25 cellular contexts compared by ENCODE assay signal in genomic region chr7:129797224-129797789, GRCh38.
DNase-seq lines count a peak whose midpoint lies in the region; ATAC-seq, FAIRE-seq and TF ChIP-seq lines count a peak whose summit lies in the region.
"Had no signal": no experiment of that assay in that cellular context is flagged by ENCODE, and none has a peak within 500 bp of the region (broad histone marks: within the 10 kb centered on the region; RNA-seq: fewer than 3 reads in every experiment).

No MANE protein-coding gene starts in this region.

- H3K4ac ChIP-seq in IMR-90 (ENCODE audit: low read depth, low read length): no peak overlapping the region

- no peak for ATAC-seq in IMR-90 (ENCODE audit: low read depth)
- ATAC-seq: activated CD4-positive, alpha-beta T cell treated with anti-CD3 and anti-CD28 coated beads for 36 hours; activated naive CD4-positive, alpha-beta T cell treated with anti-CD3 and anti-CD28 coated beads, Interleukin-2, amount 50 U/mL, for 72 hours; left ventricle myocardium superior; stimulated activated naive B cell treated with anti-CD40 and anti-IgM and Interleukin-4, amounts not matched to agents 10 μg/mL and 1 μg/mL and 100 μg/mL, for 72 hours had no signal

- DNase-seq in A673 (ENCODE audit: low spot score) (peak; percentile 33), IMR-90 (no peak), SK-N-DZ (ENCODE audit: low spot score) (peak; percentile 57), kidney (peak; percentile 16), brain microvascular endothelial cell (no peak), NOMO-1 treated with dmso at 0.1 percent for 144 hours (lab: John Stamatoyannopoulos, UW; ENCODE audit: unreplicated experiment) (no peak), dorsolateral prefrontal cortex (no peak)
- no peak for DNase-seq in activated T-cell treated with anti-CD3 and anti-CD28 coated beads, Interleukin-2, amount 50 U/mL, for 1 hour
- DNase-seq: activated CD4-positive, alpha-beta T cell treated with anti-CD3 and anti-CD28 coated beads for 36 hours; activated CD8-positive, alpha-beta memory T cell treated with anti-CD3 and anti-CD28 coated beads for 24 hours; activated T-cell treated with anti-CD3 and anti-CD28 coated beads for 4 hours; amygdala; CD4-positive, alpha-beta T cell; effector CD8-positive, alpha-beta T cell; islet precursor cell; naive B cell; NCI-H1417 treated with DMSO at 0.1 percent for 48 hours; PC-9; stimulated activated naive B cell treated with anti-CD40 and anti-IgM and Interleukin-4, amounts not matched to agents 10 μg/mL and 1 μg/mL and 100 μg/mL, for 72 hours; substantia nigra; trophoblast cell had no signal

- H3K27me3 ChIP-seq in A673 (replicated peaks; ENCODE audit: insufficient read depth, low read depth, low read length, poor library complexity) (no peaks in the 10 kb centered on the region), IMR-90 (ENCODE audit: control insufficient read depth, insufficient read depth, low read length) (peaks cover 25% of the 10 kb centered on the region; the same call in 1 of the 2 replicates), brain microvascular endothelial cell (replicated peaks) (peaks cover 2% of the 10 kb centered on the region), dorsolateral prefrontal cortex (peaks cover 0 to 10% (median 0%) of the 10 kb centered on the region in 45 donors)

- TF ChIP-seq POLR2A in IMR-90 (IDR thresholded peaks at IDR 0.05; ENCODE audit: low read depth, low read length): no peak

- H3K27ac ChIP-seq in A673 (ENCODE audit: low read depth, low read length, poor library complexity, severe bottlenecking) (no peak overlapping the region), IMR-90 (ENCODE audit: insufficient read depth, low read length) (no peak overlapping the region), kidney (ENCODE audit: low read depth in 2 of 2, low read length in 2 of 2) (no peak overlapping the region), brain microvascular endothelial cell (no peak overlapping the region), dorsolateral prefrontal cortex (no peak overlapping the region)
- H3K27ac ChIP-seq: epithelial cell of prostate, PC-9 had no signal

- H3K18ac ChIP-seq in IMR-90 (ENCODE audit: low read depth, low read length): no peak overlapping the region

- POLR2A ChIA-PET in A673 (lab: Charles Lee; ENCODE audit: low non-redundant PET): no interaction called here
- POLR2A ChIA-PET in IMR-90 (lab: Charles Lee; ENCODE audit: unreplicated experiment): no interaction called here

- no peaks in the 10 kb centered on the region for H4K20me1 ChIP-seq in IMR-90 (ENCODE audit: insufficient read depth, low read length)

- H4K91ac ChIP-seq in IMR-90 (ENCODE audit: insufficient read depth, low read depth, low read length): no peak overlapping the region

- peak overlapping the region; percentile 5 for H2AFZ ChIP-seq in IMR-90 (replicated peaks; ENCODE audit: low read length, poor library complexity)
- H2AFZ ChIP-seq: PC-9 had no signal

- H3K36me3 ChIP-seq in A673 (ENCODE audit: insufficient read depth, low read length, poor library complexity, severe bottlenecking) (no peaks in the 10 kb centered on the region), IMR-90 (ENCODE audit: control insufficient read depth, insufficient read depth, low read length) (no peaks in the 10 kb centered on the region), kidney (ENCODE audit: control insufficient read depth in 1 of 2, insufficient read depth in 2 of 2, low read length in 2 of 2) (no peaks in the 10 kb centered on the region), brain microvascular endothelial cell (replicated peaks) (no peaks in the 10 kb centered on the region)

- no TSS peak for BruUV-seq in A673 (replicated peaks; lab: Mats Ljungman, UMichigan)
- BruUV-seq in IMR-90 (replicated peaks; lab: Mats Ljungman, UMichigan): no TSS peak

- H2BK15ac ChIP-seq in IMR-90 (ENCODE audit: low read depth, low read length): no peak overlapping the region

- H3K23ac ChIP-seq in IMR-90 (ENCODE audit: low read depth, low read length): no peak overlapping the region

- no peak for TF ChIP-seq RAD21 in IMR-90 (IDR thresholded peaks at IDR 0.05; ENCODE audit: low read length)

- no peak overlapping the region for H2AK5ac ChIP-seq in IMR-90 (ENCODE audit: low read depth, low read length)

- no peak overlapping the region for H4K8ac ChIP-seq in IMR-90 (ENCODE audit: low read depth in 2 of 2, low read length in 2 of 2)

- TF ChIP-seq CTCF in A673 (conservative IDR thresholded peaks at IDR 0.05; ENCODE audit: low read depth, low read length) (no peak), IMR-90 (conservative IDR thresholded peaks at IDR 0.05; ENCODE audit: low read depth, low read length) (no peak), kidney (IDR thresholded peaks at IDR 0.05; ENCODE audit: borderline replicate concordance, extremely low read depth, insufficient read depth) (no peak), brain microvascular endothelial cell (IDR thresholded peaks at IDR 0.05; ENCODE audit: low read depth, low read length, missing control alignments) (no peak), dorsolateral prefrontal cortex (IDR thresholded peaks at IDR 0.05 in 54 of 56, conservative IDR thresholded peaks at IDR 0.05 in 2 of 56; ENCODE audit: low read depth in 1 of 56, partially characterized antibody in 56 of 56) (no peak)

- in situ Hi-C loops in IMR-90 (cut with MboI; ENCODE audit: low sequenced_read_pairs) (no loop called here), brain microvascular endothelial cell (cut with HindIII; ENCODE audit: low pct_ligation_motif_present, low sequenced_read_pairs) (no loop called here)

- dilution Hi-C loops in IMR-90 (cut with HindIII; ENCODE audit: low sequenced_read_pairs, unreplicated experiment): no loop called here

- no peak overlapping the region for H3K4me3 ChIP-seq in A673 (ENCODE audit: low read depth, low read length, poor library complexity, severe bottlenecking)
- H3K4me3 ChIP-seq in IMR-90 (ENCODE audit: insufficient read depth, low read depth, low read length): no peak overlapping the region
- no peak overlapping the region for H3K4me3 ChIP-seq in kidney (ENCODE audit: low read length in 2 of 2)
- no peak overlapping the region for H3K4me3 ChIP-seq in brain microvascular endothelial cell (ENCODE audit: low read depth, low read length)
- H3K4me3 ChIP-seq in dorsolateral prefrontal cortex: no peak overlapping the region
- H3K4me3 ChIP-seq: PC-9 had no signal

- H3K9me3 ChIP-seq in A673 (ENCODE audit: low read depth, low read length, poor library complexity, severe bottlenecking) (no peaks in the 10 kb centered on the region), IMR-90 (ENCODE audit: control insufficient read depth, insufficient read depth, low read length) (no peaks in the 10 kb centered on the region), kidney (ENCODE audit: control insufficient read depth in 1 of 2, low read length in 2 of 2) (no peaks in the 10 kb centered on the region)

- CTCF ChIA-PET in A673 (lab: Charles Lee) (no interaction called here), IMR-90 (lab: Yijun Ruan, JAX) (no interaction called here)

- WGBS in IMR-90 (ENCODE audit: extremely low coverage in 2 of 2, insufficient read length in 1 of 2), 2 experiments: no CpG with 5 or more reads among the region's 7 CpGs

- intact Hi-C loops in A673 (cut with micrococcal nuclease; ENCODE audit: unreplicated experiment): no loop called here
- intact Hi-C loops in IMR-90 (cut with micrococcal nuclease): no loop called here
- intact Hi-C loops in kidney (cut with DNase I): no loop called here
- intact Hi-C loops in dorsolateral prefrontal cortex (cut with DNase I): no loop called here

- no peak overlapping the region for H3K4me2 ChIP-seq in IMR-90 (ENCODE audit: low read depth, low read length)
- H3K4me2 ChIP-seq: PC-9 had no signal

- FAIRE-seq in kidney (lab: Jason Lieb, UNC): no peak
- FAIRE-seq: bronchial epithelial cell had no signal

- H3K9me1 ChIP-seq in IMR-90 (ENCODE audit: insufficient read depth, low read length): peaks cover 2% of the 10 kb centered on the region; the same call in 1 of the 2 replicates

- no peak overlapping the region for H2AK9ac ChIP-seq in IMR-90 (replicated peaks; ENCODE audit: low read depth, low read length, poor library complexity)

- H2BK20ac ChIP-seq in IMR-90 (ENCODE audit: low read depth, low read length): no peak overlapping the region

- no peak overlapping the region for H4K5ac ChIP-seq in IMR-90 (ENCODE audit: low read depth, low read length)

- H3K79me1 ChIP-seq in IMR-90 (ENCODE audit: low read depth in 1 of 2, low read length in 2 of 2): no peaks in the 10 kb centered on the region

- H3K4me1 ChIP-seq in A673 (ENCODE audit: insufficient read depth, low read length, poor library complexity, severe bottlenecking) (no peaks in the 10 kb centered on the region), IMR-90 (ENCODE audit: control insufficient read depth, insufficient read depth, low read length) (no peaks in the 10 kb centered on the region), kidney (ENCODE audit: control insufficient read depth in 1 of 2, insufficient read depth in 1 of 2, low read depth in 1 of 2, low read length in 2 of 2) (no peaks in the 10 kb centered on the region)

- no peak overlapping the region for H3K14ac ChIP-seq in IMR-90 (replicated peaks; ENCODE audit: low read depth, low read length)

- H2BK120ac ChIP-seq in IMR-90 (ENCODE audit: low read depth, low read length): no peak overlapping the region

- H2BK5ac ChIP-seq in IMR-90 (ENCODE audit: low read depth, low read length, poor library complexity, severe bottlenecking): no peak overlapping the region

- no peak overlapping the region for H3K56ac ChIP-seq in IMR-90 (ENCODE audit: extremely low read depth, insufficient read depth, low read length)

- no peak overlapping the region for H3K9ac ChIP-seq in IMR-90 (ENCODE audit: low read depth, low read length)
- no peak overlapping the region for H3K9ac ChIP-seq in kidney (ENCODE audit: low read length in 2 of 2)

TF ChIP-seq in IMR-90, 13 proteins besides CTCF, POLR2A, EP300 and RAD21:
- TF ChIP-seq CEBPB (IDR thresholded peaks at IDR 0.05; ENCODE audit: low read depth, low read length) (peak; percentile 46; the same call in 1 of the 2 replicates), FOS (IDR thresholded peaks at IDR 0.05; ENCODE audit: low read depth, low read length) (no peak)

Comparison
In these comparisons a context has a peak if more than half of its experiments do, and no peak if none do; other contexts are left out.
1. DNase-seq: peak in A673 (single experiment), SK-N-DZ (single experiment) and kidney (single experiment); none in IMR-90 (single experiment), activated T-cell treated with anti-CD3 and anti-CD28 coated beads, Interleukin-2, amount 50 U/mL, for 1 hour (single experiment), brain microvascular endothelial cell (single experiment), NOMO-1 treated with dmso at 0.1 percent for 144 hours (single experiment) and dorsolateral prefrontal cortex (0 of 10).